Comparison of ENCODE assay signal across 11 cellular contexts in the genomic region with DNA sequence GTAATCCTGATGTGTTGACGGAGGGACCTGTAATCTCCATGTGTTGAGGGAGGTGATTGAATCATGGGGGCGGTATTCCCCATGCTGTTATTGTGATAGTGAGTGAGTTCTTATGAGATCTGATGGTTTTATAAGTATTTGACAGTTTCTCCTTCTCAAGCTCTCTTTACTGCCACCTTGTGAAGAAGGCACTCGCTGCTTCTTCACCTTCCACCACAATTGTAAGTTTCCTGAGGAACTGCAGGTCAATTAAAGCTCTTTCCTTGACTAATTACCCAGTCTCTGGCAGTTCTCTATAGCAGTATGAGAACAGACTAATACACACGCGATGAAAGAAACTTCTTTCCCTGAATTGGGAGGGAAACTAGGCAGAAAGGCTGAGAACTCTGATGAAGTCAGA.
DNase-seq lines count a peak whose midpoint lies in the region; ATAC-seq and TF ChIP-seq lines count a peak whose summit lies in the region.
"Had no signal": no experiment of that assay in that cellular context is flagged by ENCODE, and none has a peak within 500 bp of the region (broad histone marks: within the 10 kb centered on the region; RNA-seq: fewer than 3 reads in every experiment).

No MANE protein-coding gene starts in this region.

- POLR2A ChIA-PET in AG04449 (lab: Yijun Ruan, JAX), result no interaction called here

- no peak overlapping the region for H2BK20ac ChIP-seq in H9 (ENCODE audit: low read depth, low read length, poor library complexity, severe bottlenecking)

- H3T11ph ChIP-seq in H9 (ENCODE audit: low read length), result no peak overlapping the region

- no peak overlapping the region for H3K4ac ChIP-seq in H9 (ENCODE audit: low read depth, low read length)

- no peak overlapping the region for H2BK120ac ChIP-seq in H9 (ENCODE audit: low read depth, low read length, poor library complexity, severe bottlenecking)

- no peak overlapping the region for H3K14ac ChIP-seq in H9 (ENCODE audit: insufficient read depth, low read length)

- H3K18ac ChIP-seq in H9 (ENCODE audit: insufficient read length, low read depth, low read length), result no peak overlapping the region

- no peak for TF ChIP-seq POLR2A in testis (IDR thresholded peaks at IDR 0.05)

- H3K27ac ChIP-seq in H9 (ENCODE audit: insufficient read length, low read depth, low read length) (no peak overlapping the region), RWPE2 (ENCODE audit: poor library complexity, severe bottlenecking) (no peak overlapping the region), foreskin keratinocyte (no peak overlapping the region), testis (peak overlapping the region in 1 of 2 donors; percentile 58)
- H3K27ac ChIP-seq: parathyroid adenoma had no signal

- no peak overlapping the region for H3K56ac ChIP-seq in H9 (ENCODE audit: insufficient read length, low read depth, low read length)

- H4K91ac ChIP-seq in H9 (ENCODE audit: insufficient read length, low read depth, low read length), result no peak overlapping the region

- no peak overlapping the region for H2BK12ac ChIP-seq in H9 (ENCODE audit: insufficient read length, low read depth, low read length)

- H3K23me2 ChIP-seq in H9 (ENCODE audit: insufficient read length, low read depth, low read length, poor library complexity, severe bottlenecking), result no peaks in the 10 kb centered on the region

- H3K79me2 ChIP-seq in H9 (ENCODE audit: insufficient read depth, low read length), result no peaks in the 10 kb centered on the region
- H3K79me2 ChIP-seq: parathyroid adenoma had no signal

- H4K8ac ChIP-seq in H9 (replicated peaks; ENCODE audit: insufficient read length, low read depth, low read length), result no peak overlapping the region

- no peak overlapping the region for H3K4me2 ChIP-seq in H9 (ENCODE audit: insufficient read depth, insufficient read length, low read length)

- H2BK15ac ChIP-seq in H9 (ENCODE audit: low read depth, low read length), result no peak overlapping the region

- TF ChIP-seq CTCF in AG04449 (IDR thresholded peaks at IDR 0.05; ENCODE audit: insufficient read depth, low read length, missing control alignments) (peak; percentile 18), H9 (conservative IDR thresholded peaks at IDR 0.05) (peak; percentile 50), RWPE2 (IDR thresholded peaks at IDR 0.05; ENCODE audit: poor library complexity, severe bottlenecking) (peak; percentile 33), foreskin keratinocyte (conservative IDR thresholded peaks at IDR 0.05) (peak; percentile 56), testis (IDR thresholded peaks at IDR 0.05) (no peak)

- ATAC-seq in RWPE2 (ENCODE audit: low read depth), result no peak
- no peak for ATAC-seq in foreskin keratinocyte
- ATAC-seq in stimulated activated memory B cell treated with anti-CD40 and anti-IgM and Interleukin-4, amounts not matched to agents 10 μg/mL and 1 μg/mL and 100 μg/mL, for 72 hours, result no peak
- no peak for ATAC-seq in HG02840 (IDR thresholded peaks at IDR 0.05; ENCODE audit: low FRiP score, unreplicated experiment)

- H3K79me1 ChIP-seq in H9 (ENCODE audit: insufficient read depth, low read depth, low read length, poor library complexity, severe bottlenecking), result no peaks in the 10 kb centered on the region

- no peak overlapping the region for H3K9ac ChIP-seq in H9 (ENCODE audit: extremely low read depth, insufficient read length, low read length)
- H3K9ac ChIP-seq: parathyroid adenoma had no signal

- H2AK5ac ChIP-seq in H9 (ENCODE audit: insufficient read length, low read length), result no peak overlapping the region

- H3K27me3 ChIP-seq in H9 (ENCODE audit: insufficient read depth, low read length), result no peaks in the 10 kb centered on the region
- no peaks in the 10 kb centered on the region for H3K27me3 ChIP-seq in RWPE2 (ENCODE audit: insufficient read depth, poor library complexity, severe bottlenecking)
- peaks cover 31% of the 10 kb centered on the region for H3K27me3 ChIP-seq in foreskin keratinocyte
- no peaks in the 10 kb centered on the region for H3K27me3 ChIP-seq in testis

- no peaks in the 10 kb centered on the region; a peak in 2 of 5 replicates for H3K9me3 Mint-ChIP-seq in H9
- H3K9me3 Mint-ChIP-seq in stimulated activated memory B cell treated with anti-CD40 and anti-IgM and Interleukin-4, amounts not matched to agents 10 μg/mL and 1 μg/mL and 100 μg/mL, for 72 hours, result no peaks in the 10 kb centered on the region

- H2BK5ac ChIP-seq in H9 (ENCODE audit: insufficient read length, low read length), result no peak overlapping the region

- no peaks in the 10 kb centered on the region for H3K9me3 ChIP-seq in H9 (ENCODE audit: control insufficient read depth, low read depth, low read length)
- H3K9me3 ChIP-seq in RWPE2 (ENCODE audit: severe bottlenecking), result no peaks in the 10 kb centered on the region
- no peaks in the 10 kb centered on the region for H3K9me3 ChIP-seq in testis

- H3K36me3 ChIP-seq in RWPE2 (ENCODE audit: low read depth) (no peaks in the 10 kb centered on the region), testis (ENCODE audit: low read depth, missing control alignments) (no peaks in the 10 kb centered on the region)

- no peak overlapping the region for H3K23ac ChIP-seq in H9 (ENCODE audit: insufficient read length, low read depth, low read length)

- DNase-seq in AG04449 (ENCODE audit: low read depth, low spot score), result no peak
- DNase-seq in H9, result no peak
- no peak for DNase-seq in RWPE2 (ENCODE audit: low spot score)
- DNase-seq in foreskin keratinocyte, result no peak
- DNase-seq in testis, result no peak
- no peak for DNase-seq in CD1c-positive myeloid dendritic cell (ENCODE audit: extremely low spot score)
- DNase-seq: CD8-positive, alpha-beta memory T cell; effector CD4-positive, alpha-beta T cell had no signal

- intact Hi-C loops in testis (cut with DNase I; ENCODE audit: low total_unique reads), result no loop called here

- no peak overlapping the region for H2AFZ ChIP-seq in H9 (ENCODE audit: low read length)
- H2AFZ ChIP-seq: parathyroid adenoma had no signal

- CTCF ChIA-PET in AG04449 (lab: Yijun Ruan, JAX), result interaction anchor here (0.9 to 7.3 kb wide), 7 partner anchors 9 to 1300 kb away, joined by 3 to 43 read pairs (median 4); no protein-coding TSS in a partner anchor

- no peak overlapping the region for H3K27ac Mint-ChIP-seq in H9
- no peak overlapping the region for H3K27ac Mint-ChIP-seq in stimulated activated memory B cell treated with anti-CD40 and anti-IgM and Interleukin-4, amounts not matched to agents 10 μg/mL and 1 μg/mL and 100 μg/mL, for 72 hours
- H3K27ac Mint-ChIP-seq: CD8-positive, alpha-beta memory T cell had no signal

- no peak overlapping the region for H4K5ac ChIP-seq in H9 (ENCODE audit: insufficient read length, low read depth, low read length)

- H3K27me3 Mint-ChIP-seq in H9 (ENCODE audit: low read depth), result no peaks in the 10 kb centered on the region
- peaks cover 28% of the 10 kb centered on the region for H3K27me3 Mint-ChIP-seq in stimulated activated memory B cell treated with anti-CD40 and anti-IgM and Interleukin-4, amounts not matched to agents 10 μg/mL and 1 μg/mL and 100 μg/mL, for 72 hours

- H4K20me1 ChIP-seq in H9 (ENCODE audit: control insufficient read depth, insufficient read depth, insufficient read length), result no peaks in the 10 kb centered on the region

- H3K4me1 ChIP-seq in H9 (ENCODE audit: insufficient read depth, low read length) (no peaks in the 10 kb centered on the region), RWPE2 (ENCODE audit: insufficient read depth, poor library complexity, severe bottlenecking) (no peaks in the 10 kb centered on the region), foreskin keratinocyte (no peaks in the 10 kb centered on the region), testis (peaks cover 18% of the 10 kb centered on the region)
- H3K4me1 ChIP-seq: parathyroid adenoma had no signal

- H3K4me3 ChIP-seq in AG04449 (ENCODE audit: low read depth, low read length), result no peak overlapping the region
- no peak overlapping the region for H3K4me3 ChIP-seq in RWPE2 (ENCODE audit: severe bottlenecking)
- no peak overlapping the region for H3K4me3 ChIP-seq in testis

- no CpG with 5 or more reads among the region's 5 CpGs for WGBS in H9 (ENCODE audit: extremely low coverage, insufficient read length, low lambda C conversion rate)
- WGBS in testis, 2 donors, result 87 to 88% methylated on average over 5 of the region's 5 CpGs

- no peaks in the 10 kb centered on the region for H3K36me3 Mint-ChIP-seq in H9 (ENCODE audit: insufficient read depth in 1 of 3, low read depth in 3 of 3)
- no peaks in the 10 kb centered on the region for H3K36me3 Mint-ChIP-seq in stimulated activated memory B cell treated with anti-CD40 and anti-IgM and Interleukin-4, amounts not matched to agents 10 μg/mL and 1 μg/mL and 100 μg/mL, for 72 hours
- H3K36me3 Mint-ChIP-seq: CD8-positive, alpha-beta memory T cell had no signal

- H3K4me1 Mint-ChIP-seq in H9, result no peaks in the 10 kb centered on the region; a peak in 1 of 4 replicates
- H3K4me1 Mint-ChIP-seq in stimulated activated memory B cell treated with anti-CD40 and anti-IgM and Interleukin-4, amounts not matched to agents 10 μg/mL and 1 μg/mL and 100 μg/mL, for 72 hours, result no peaks in the 10 kb centered on the region
- H3K4me1 Mint-ChIP-seq: CD8-positive, alpha-beta memory T cell had no signal

- H3K4me3 Mint-ChIP-seq in H9, result no peak overlapping the region
- no peak overlapping the region for H3K4me3 Mint-ChIP-seq in stimulated activated memory B cell treated with anti-CD40 and anti-IgM and Interleukin-4, amounts not matched to agents 10 μg/mL and 1 μg/mL and 100 μg/mL, for 72 hours
- H3K4me3 Mint-ChIP-seq: CD8-positive, alpha-beta memory T cell had no signal

Comparison
In these comparisons a context has a peak if more than half of its experiments do, and no peak if none do; other contexts are left out.
1. CTCF ChIP-seq: peak in AG04449 (single experiment), H9 (single experiment), RWPE2 (single experiment) and foreskin keratinocyte (single experiment); none in testis (0 of 3).